ENCODE assay signal across 16 cellular contexts in genomic region chr2:20457661-20458630, GRCh38. TPM values are rescaled to one million over a fixed set of nuclear protein-coding genes. Genes with fewer than 3 reads are reported as not detected.
DNase-seq lines count a peak whose midpoint lies in the region; ATAC-seq and TF ChIP-seq lines count a peak whose summit lies in the region.
"Had no signal": no experiment of that assay in that cellular context is flagged by ENCODE, and none has a peak within 500 bp of the region (broad histone marks: within the 10 kb centered on the region; RNA-seq: fewer than 3 reads in every experiment).

No MANE protein-coding gene starts in this region.

- 0 out of 2 replicates have a peak overlapping the region, but pooled peaks have one; percentile 3 for H3K23ac ChIP-seq in IMR-90 (ENCODE audit: low read depth, low read length)

- H2BK5ac ChIP-seq in IMR-90 (ENCODE audit: low read depth, low read length, poor library complexity, severe bottlenecking) = no peak overlapping the region

- ATAC-seq in IMR-90 (ENCODE audit: low read depth) = no peak
- ATAC-seq in stimulated activated effector memory CD8-positive, alpha-beta T cell treated with anti-CD3 and anti-CD28 coated beads, Interleukin-12 subunit alpha, Interleukin-12 subunit beta, amount 100 ng/mL, for 72 hours = no peak
- ATAC-seq in omental fat pad (ENCODE audit: low FRiP score) = no peak

- H4K20me1 ChIP-seq in IMR-90 (ENCODE audit: insufficient read depth, low read length) = peaks cover 5% of the 10 kb centered on the region; the same call in 1 of the 2 replicates

- BruUV-seq in IMR-90 (replicated peaks; lab: Mats Ljungman, UMichigan) = no TSS peak

- H2AK5ac ChIP-seq in IMR-90 (ENCODE audit: low read depth, low read length) = peak overlapping the region; percentile 8

- peak overlapping the region; percentile 90 for H3K27ac Mint-ChIP-seq in stimulated activated effector memory CD8-positive, alpha-beta T cell treated with anti-CD3 and anti-CD28 coated beads, Interleukin-12 subunit alpha, Interleukin-12 subunit beta, amount 100 ng/mL, for 72 hours
- H3K27ac Mint-ChIP-seq: HFFc6 had no signal

- TF ChIP-seq CTCF in 22Rv1 (IDR thresholded peaks at IDR 0.05) (no peak), IMR-90 (conservative IDR thresholded peaks at IDR 0.05; ENCODE audit: low read depth, low read length) (no peak), coronary artery (IDR thresholded peaks at IDR 0.05) (no peak), omental fat pad (IDR thresholded peaks at IDR 0.05) (no peak)

- no peaks in the 10 kb centered on the region for H3K36me3 Mint-ChIP-seq in stimulated activated effector memory CD8-positive, alpha-beta T cell treated with anti-CD3 and anti-CD28 coated beads, Interleukin-12 subunit alpha, Interleukin-12 subunit beta, amount 100 ng/mL, for 72 hours

- H2BK20ac ChIP-seq in IMR-90 (ENCODE audit: low read depth, low read length) = 0 out of 2 replicates have a peak overlapping the region, but pooled peaks have one; percentile 14

- H3K14ac ChIP-seq in IMR-90 (replicated peaks; ENCODE audit: low read depth, low read length) = 0 out of 2 replicates have a peak overlapping the region, but pooled peaks have one; percentile 41

- no peaks in the 10 kb centered on the region for H3K9me3 ChIP-seq in IMR-90 (ENCODE audit: control insufficient read depth, insufficient read depth, low read length)

- dilution Hi-C loops in IMR-90 (cut with HindIII; ENCODE audit: low sequenced_read_pairs, unreplicated experiment) = no loop called here

- peak overlapping the region; percentile 29 for H3K4me3 Mint-ChIP-seq in stimulated activated effector memory CD8-positive, alpha-beta T cell treated with anti-CD3 and anti-CD28 coated beads, Interleukin-12 subunit alpha, Interleukin-12 subunit beta, amount 100 ng/mL, for 72 hours
- H3K4me3 Mint-ChIP-seq: HFFc6 had no signal

- H3K4ac ChIP-seq in IMR-90 (ENCODE audit: low read depth, low read length) = 0 out of 2 replicates have a peak overlapping the region, but pooled peaks have one; percentile 36

- peaks cover 21% of the 10 kb centered on the region for H3K4me1 Mint-ChIP-seq in stimulated activated effector memory CD8-positive, alpha-beta T cell treated with anti-CD3 and anti-CD28 coated beads, Interleukin-12 subunit alpha, Interleukin-12 subunit beta, amount 100 ng/mL, for 72 hours

- no peak overlapping the region for H3K4me3 ChIP-seq in IMR-90 (ENCODE audit: insufficient read depth, low read depth, low read length)
- no peak overlapping the region for H3K4me3 ChIP-seq in coronary artery
- H3K4me3 ChIP-seq: SJCRH30 had no signal

- POLR2A ChIA-PET in IMR-90 (lab: Charles Lee; ENCODE audit: unreplicated experiment) = interaction anchor here (1.4 kb wide), 1 partner anchor 11 kb away, joined by 5 read pairs; the partner anchor contains the start of gene RHOB

- DNase-seq in IMR-90 (no peak), coronary artery (ENCODE audit: low spot score) (peak; percentile 64), T-helper 1 cell (no peak), NCI-H2107 treated with DMSO at 0.1 percent for 48 hours (lab: John Stamatoyannopoulos, UW; ENCODE audit: unreplicated experiment) (no peak), GOT3 (lab: John Stamatoyannopoulos, UW) (no peak), omental fat pad (ENCODE audit: low spot score) (no peak)
- no peak for DNase-seq in stimulated activated effector memory CD8-positive, alpha-beta T cell treated with anti-CD3 and anti-CD28 coated beads, Interleukin-12 subunit alpha, Interleukin-12 subunit beta, amount 100 ng/mL, for 72 hours (ENCODE audit: low spot score in 2 of 2)
- DNase-seq: HFFc6; NCI-H1417 treated with DMSO at 0.1 percent for 48 hours; NCI-H2081 treated with DMSO at 0.1 percent for 48 hours; NCI-H2227 treated with DMSO at 0.1 percent for 48 hours; NCI-H526; NK-92 treated with Interleukin-12 subunit alpha and Interleukin-12 subunit beta, amount 100 ng/mL, for 24 hours; SJCRH30 had no signal

- H3K9ac ChIP-seq in IMR-90 (ENCODE audit: low read depth, low read length) = no peak overlapping the region

- H3K9me3 Mint-ChIP-seq in stimulated activated effector memory CD8-positive, alpha-beta T cell treated with anti-CD3 and anti-CD28 coated beads, Interleukin-12 subunit alpha, Interleukin-12 subunit beta, amount 100 ng/mL, for 72 hours = no peaks in the 10 kb centered on the region

- H3K18ac ChIP-seq in IMR-90 (ENCODE audit: low read depth, low read length) = no peak overlapping the region; the same call in 1 of the 2 replicates

- intact Hi-C loops in IMR-90 (cut with micrococcal nuclease) = no loop called here

- H3K4me1 ChIP-seq in IMR-90 (ENCODE audit: control insufficient read depth, insufficient read depth, low read length) = peaks cover 10% of the 10 kb centered on the region
- H3K4me1 ChIP-seq: SJCRH30 had no signal

- H2AK9ac ChIP-seq in IMR-90 (replicated peaks; ENCODE audit: low read depth, low read length, poor library complexity) = no peak overlapping the region

- no peaks in the 10 kb centered on the region for H3K27me3 ChIP-seq in IMR-90 (ENCODE audit: control insufficient read depth, insufficient read depth, low read length)
- H3K27me3 ChIP-seq: SJCRH30 had no signal

- in situ Hi-C loops in IMR-90 (cut with MboI; ENCODE audit: low sequenced_read_pairs) = no loop called here

- TF ChIP-seq POLR2A in IMR-90 (IDR thresholded peaks at IDR 0.05; ENCODE audit: low read depth, low read length) = no peak

- H2BK120ac ChIP-seq in IMR-90 (ENCODE audit: low read depth, low read length) = peak overlapping the region; percentile 14; the same call in 1 of the 2 replicates

- no peaks in the 10 kb centered on the region for H3K79me1 ChIP-seq in IMR-90 (ENCODE audit: low read depth in 1 of 2, low read length in 2 of 2)

- H4K91ac ChIP-seq in IMR-90 (ENCODE audit: insufficient read depth, low read depth, low read length) = no peak overlapping the region; the same call in 1 of the 2 replicates

- 96% methylated on average over 2 of the region's 10 CpGs; no CpG with 5 or more reads in 1 of the 2 experiments for WGBS in IMR-90 (ENCODE audit: extremely low coverage in 2 of 2, insufficient read length in 1 of 2), 2 experiments

- H2AFZ ChIP-seq in IMR-90 (replicated peaks; ENCODE audit: low read length, poor library complexity) = no peak overlapping the region

- peaks cover 9% of the 10 kb centered on the region for H3K9me1 ChIP-seq in IMR-90 (ENCODE audit: insufficient read depth, low read length)

- H3K27ac ChIP-seq in 22Rv1 = 0 out of 2 replicates have a peak overlapping the region, but pooled peaks have one; percentile 12
- H3K27ac ChIP-seq in IMR-90 (ENCODE audit: insufficient read depth, low read length) = peak overlapping the region; percentile 18; the same call in 1 of the 2 replicates
- H3K27ac ChIP-seq in coronary artery = peak overlapping the region in 1 of 2 donors; percentile 19
- H3K27ac ChIP-seq: RWPE1, SJCRH30 had no signal

- no peak for TF ChIP-seq RAD21 in IMR-90 (IDR thresholded peaks at IDR 0.05; ENCODE audit: low read length)

- peak overlapping the region; percentile 74; the same call in 2 of the 3 replicates for H2BK15ac ChIP-seq in IMR-90 (ENCODE audit: low read depth, low read length)

- no peak overlapping the region; the same call in 1 of the 2 replicates for H4K5ac ChIP-seq in IMR-90 (ENCODE audit: low read depth, low read length)

- CTCF ChIA-PET in IMR-90 (lab: Yijun Ruan, JAX) = interaction anchor here (0.6 kb wide), 1 partner anchor 11 kb away, joined by 3 read pairs; the partner anchor contains the start of gene RHOB

- no peak overlapping the region for H3K56ac ChIP-seq in IMR-90 (ENCODE audit: extremely low read depth, insufficient read depth, low read length)

- peak overlapping the region in 1 of 2 experiments; percentile 57; a peak in 1 of 4 replicates for H4K8ac ChIP-seq in IMR-90 (ENCODE audit: low read depth in 2 of 2, low read length in 2 of 2)

- H3K36me3 ChIP-seq in IMR-90 (ENCODE audit: control insufficient read depth, insufficient read depth, low read length) = no peaks in the 10 kb centered on the region
- H3K36me3 ChIP-seq: SJCRH30 had no signal

- no peak overlapping the region for H3K4me2 ChIP-seq in IMR-90 (ENCODE audit: low read depth, low read length)

TF ChIP-seq in IMR-90, 13 proteins besides CTCF, POLR2A, EP300 and RAD21:
- TF ChIP-seq BHLHE40 (IDR thresholded peaks at IDR 0.05; ENCODE audit: low read depth, low read length) = no peak
- TF ChIP-seq MAFK (IDR thresholded peaks at IDR 0.05; ENCODE audit: low read depth, low read length) = 0 out of 2 replicates have a peak, but pooled peaks have one; percentile 45
- TF ChIP-seq, protein P1, sequence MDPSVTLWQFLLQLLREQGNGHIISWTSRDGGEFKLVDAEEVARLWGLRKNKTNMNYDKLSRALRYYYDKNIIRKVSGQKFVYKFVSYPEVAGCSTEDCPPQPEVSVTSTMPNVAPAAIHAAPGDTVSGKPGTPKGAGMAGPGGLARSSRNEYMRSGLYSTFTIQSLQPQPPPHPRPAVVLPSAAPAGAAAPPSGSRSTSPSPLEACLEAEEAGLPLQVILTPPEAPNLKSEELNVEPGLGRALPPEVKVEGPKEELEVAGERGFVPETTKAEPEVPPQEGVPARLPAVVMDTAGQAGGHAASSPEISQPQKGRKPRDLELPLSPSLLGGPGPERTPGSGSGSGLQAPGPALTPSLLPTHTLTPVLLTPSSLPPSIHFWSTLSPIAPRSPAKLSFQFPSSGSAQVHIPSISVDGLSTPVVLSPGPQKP (IDR thresholded peaks at IDR 0.05; ENCODE audit: borderline replicate concordance, low read depth, low read length) = no peak
- TF ChIP-seq USF2 (IDR thresholded peaks at IDR 0.05; ENCODE audit: low read depth, low read length) = no peak
- TF ChIP-seq MAZ (IDR thresholded peaks at IDR 0.05; ENCODE audit: borderline replicate concordance, low read depth, low read length) = no peak

RNA-seq across cellular contexts. Expression of gene RHOB, which starts 11.1 kb away (rescaled TPM):
- total RNA-seq in IMR-90 (2012; rRNA removed) (112 and 151 TPM in 2 replicates), omental fat pad (1,000 to 10,000 TPM in 3 of 4 donors, 100 to 1,000 TPM in 1; 917 to 1,730 (median 1,246) TPM)
- 149 and 201 TPM in 2 replicates for polyA plus RNA-seq in IMR-90 (2012; rRNA removed)
- 238 and 364 TPM in 2 replicates for polyA plus RNA-seq in IMR-90 (2012; cell fraction: cytosol; rRNA removed)
- 195 and 365 TPM in 2 replicates for polyA plus RNA-seq in IMR-90 (2012; cell fraction: nucleus; rRNA removed; ENCODE audit: low replicate concordance)
